Comparison of ENCODE assay signal across 8 cellular contexts in genomic region chr18:5073026-5073944, GRCh38.
DNase-seq lines count a peak whose midpoint lies in the region; ATAC-seq and TF ChIP-seq lines count a peak whose summit lies in the region.

No MANE protein-coding gene starts in this region.

- H3K27me3 ChIP-seq in uterus, result no peaks in the 10 kb centered on the region

- intact Hi-C loops in uterus (cut with DNase I; ENCODE audit: low total_unique reads), result no loop called here

- H3K9me3 ChIP-seq in uterus, result no peaks in the 10 kb centered on the region

- H3K4me3 ChIP-seq in fibroblast of the aortic adventitia (ENCODE audit: low read depth, low read length), result no peak overlapping the region
- no peak overlapping the region for H3K4me3 ChIP-seq in uterus

- TF ChIP-seq POLR2A in uterus (IDR thresholded peaks at IDR 0.05), result no peak

- no peak overlapping the region for H3K27ac ChIP-seq in uterus

- no peak overlapping the region for H3K4me3 Mint-ChIP-seq in activated T-cell treated with anti-CD3 and anti-CD28 coated beads, Interleukin-2, amount 50 U/mL, for 72 hours

- DNase-seq in activated T-cell treated with anti-CD3 and anti-CD28 coated beads, Interleukin-2, amount 50 U/mL, for 72 hours, result peak; percentile 19
- no peak for DNase-seq in activated T-cell treated with anti-CD3 and anti-CD28 coated beads, Interleukin-2, amount 50 U/mL, for 48 hours
- DNase-seq in H4 (ENCODE audit: low spot score) (peak; percentile 50), MV-4-11 (lab: John Stamatoyannopoulos, UW) (peak; percentile 52), SW480 (ENCODE audit: low spot score) (peak; percentile 46), fibroblast of the aortic adventitia (ENCODE audit: low read depth) (peak; percentile 10), putamen (ENCODE audit: low spot score) (peak; percentile 12), uterus (no peak)

- H3K9me3 Mint-ChIP-seq in activated T-cell treated with anti-CD3 and anti-CD28 coated beads, Interleukin-2, amount 50 U/mL, for 72 hours, result no peaks in the 10 kb centered on the region

- no peaks in the 10 kb centered on the region for H3K36me3 ChIP-seq in uterus

- H3K4me1 ChIP-seq in uterus, result no peaks in the 10 kb centered on the region

- H3K4me1 Mint-ChIP-seq in activated T-cell treated with anti-CD3 and anti-CD28 coated beads, Interleukin-2, amount 50 U/mL, for 72 hours (ENCODE audit: low read depth), result no peaks in the 10 kb centered on the region

- TF ChIP-seq CTCF in fibroblast of the aortic adventitia (IDR thresholded peaks at IDR 0.05; ENCODE audit: insufficient read depth, low read length), result peak; percentile 29
- peak in 2 of 4 experiments; percentile 4 for TF ChIP-seq CTCF in uterus (IDR thresholded peaks at IDR 0.05)

- no peak overlapping the region for H3K27ac Mint-ChIP-seq in activated T-cell treated with anti-CD3 and anti-CD28 coated beads, Interleukin-2, amount 50 U/mL, for 72 hours

- H3K27me3 Mint-ChIP-seq in activated T-cell treated with anti-CD3 and anti-CD28 coated beads, Interleukin-2, amount 50 U/mL, for 72 hours (ENCODE audit: low read depth), result peaks cover 1% of the 10 kb centered on the region

- no peaks in the 10 kb centered on the region for H3K36me3 Mint-ChIP-seq in activated T-cell treated with anti-CD3 and anti-CD28 coated beads, Interleukin-2, amount 50 U/mL, for 72 hours (ENCODE audit: insufficient read depth in 2 of 2)

- ATAC-seq in activated T-cell treated with anti-CD3 and anti-CD28 coated beads, Interleukin-2, amount 50 U/mL, for 72 hours (replicated peaks in 1 of 2), result peak in 1 of 2 donors; percentile 46

Comparison
In these comparisons a context has a peak if more than half of its experiments do, and no peak if none do; other contexts are left out.
1. DNase-seq: peak in activated T-cell treated with anti-CD3 and anti-CD28 coated beads, Interleukin-2, amount 50 U/mL, for 72 hours (2 of 2), H4 (single experiment), MV-4-11 (single experiment), SW480 (single experiment), fibroblast of the aortic adventitia (single experiment) and putamen (single experiment); none in activated T-cell treated with anti-CD3 and anti-CD28 coated beads, Interleukin-2, amount 50 U/mL, for 48 hours (0 of 2) and uterus (0 of 2).